30 cellular contexts compared by ENCODE assay signal in the genomic region with DNA sequence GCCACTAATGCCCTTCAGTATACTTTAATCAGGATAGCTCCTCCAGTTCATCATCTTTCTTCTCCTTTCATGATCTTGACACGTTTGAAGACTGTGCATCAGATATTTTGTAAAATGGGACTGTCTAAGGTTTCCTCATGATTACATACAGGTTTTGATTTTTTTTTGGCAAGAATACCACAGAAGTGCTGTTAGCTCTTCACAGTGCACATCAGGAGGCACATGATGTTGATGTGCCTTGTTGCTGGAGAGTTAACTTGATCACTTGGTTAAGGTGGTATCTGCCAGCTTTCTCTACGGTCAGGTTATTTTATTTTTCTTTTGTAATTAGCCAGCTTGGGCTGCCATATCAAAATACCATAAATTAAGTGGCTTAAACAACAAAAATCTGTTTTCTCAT.
"Had no signal": no experiment of that assay in that cellular context is flagged by ENCODE, and none has a peak within 500 bp of the region (broad histone marks: within the 10 kb centered on the region; RNA-seq: fewer than 3 reads in every experiment).

No MANE protein-coding gene starts in this region.

- H3K27me3 Mint-ChIP-seq: naive B cell; naive thymus-derived CD8-positive, alpha-beta T cell; progenitor cell of endocrine pancreas; stimulated activated naive CD8-positive, alpha-beta T cell treated with anti-CD3 and anti-CD28 coated beads, Interleukin-15, amount 100 ng/mL, for 72 hours; type B pancreatic cell had no signal

- H3K4me3 Mint-ChIP-seq: naive B cell; naive thymus-derived CD8-positive, alpha-beta T cell; nephron progenitor cell; neural progenitor cell; stimulated activated effector memory CD8-positive, alpha-beta T cell treated with anti-CD3 and anti-CD28 coated beads, Interleukin-12 subunit alpha, Interleukin-12 subunit beta, amount 100 ng/mL, for 72 hours; stimulated activated naive CD8-positive, alpha-beta T cell treated with anti-CD3 and anti-CD28 coated beads, Interleukin-15, amount 100 ng/mL, for 72 hours; type B pancreatic cell had no signal

- H3K27ac Mint-ChIP-seq: naive B cell; nephron progenitor cell; neural progenitor cell; progenitor cell of endocrine pancreas; stimulated activated effector memory CD8-positive, alpha-beta T cell treated with anti-CD3 and anti-CD28 coated beads, Interleukin-12 subunit alpha, Interleukin-12 subunit beta, amount 100 ng/mL, for 72 hours; stimulated activated naive CD8-positive, alpha-beta T cell treated with anti-CD3 and anti-CD28 coated beads, Interleukin-15, amount 100 ng/mL, for 72 hours; type B pancreatic cell had no signal

- H3K27me3 ChIP-seq: neural progenitor cell, ovary, right lobe of liver, sigmoid colon, suprapubic skin, testis, tibial artery, transverse colon, upper lobe of right lung, uterus had no signal

- H3K9me3 Mint-ChIP-seq: stimulated activated effector memory CD8-positive, alpha-beta T cell treated with anti-CD3 and anti-CD28 coated beads, Interleukin-12 subunit alpha, Interleukin-12 subunit beta, amount 100 ng/mL, for 72 hours; type B pancreatic cell had no signal

- H3K9me3 ChIP-seq: ovary, psoas muscle, right lobe of liver, sigmoid colon, suprapubic skin, testis, tibial artery, transverse colon, upper lobe of right lung, uterus had no signal

- H3K36me3 ChIP-seq: neural progenitor cell, ovary, right lobe of liver, sigmoid colon, suprapubic skin, tibial artery, transverse colon, upper lobe of right lung, uterus had no signal

- H3K9ac ChIP-seq: neural progenitor cell, parathyroid adenoma had no signal

- H3K36me3 Mint-ChIP-seq: naive B cell; neural progenitor cell; stimulated activated effector memory CD8-positive, alpha-beta T cell treated with anti-CD3 and anti-CD28 coated beads, Interleukin-12 subunit alpha, Interleukin-12 subunit beta, amount 100 ng/mL, for 72 hours; type B pancreatic cell had no signal

- H2AFZ ChIP-seq: neural progenitor cell, parathyroid adenoma had no signal

- H3K4me2 ChIP-seq: neural progenitor cell had no signal

- H3K4me3 ChIP-seq: neural progenitor cell, ovary, psoas muscle, right lobe of liver, sigmoid colon, suprapubic skin, testis, tibial artery, transverse colon, upper lobe of right lung, uterus had no signal

- H3K27ac ChIP-seq: neural progenitor cell, ovary, parathyroid adenoma, psoas muscle, right lobe of liver, sigmoid colon, suprapubic skin, testis, tibial artery, transverse colon, upper lobe of right lung, uterus had no signal

- DNase-seq: naive B cell; naive thymus-derived CD8-positive, alpha-beta T cell; nephron progenitor cell; occipital lobe; ovary; posterior cingulate gyrus; psoas muscle; right cardiac atrium; right lobe of liver; sigmoid colon; small intestine; stimulated activated CD4-positive, alpha-beta T cell treated with anti-CD3 and anti-CD28 coated beads, Interleukin-15, amount 100 ng/mL, for 24 hours; stimulated activated CD4-positive, alpha-beta T cell treated with anti-CD3 and anti-CD28 coated beads, Interleukin-2, amount 100 ng/mL, for 24 hours; stimulated activated CD4-positive, alpha-beta T cell treated with anti-CD3 and anti-CD28 coated beads, Interleukin-2, amount 100 ng/mL, for 48 hours; stimulated activated CD4-positive, alpha-beta T cell treated with anti-CD3 and anti-CD28 coated beads, Interleukin-4, amount 100 ng/mL, for 24 hours; stimulated activated naive CD4-positive, alpha-beta T cell; stimulated activated naive CD8-positive, alpha-beta T cell treated with anti-CD3 and anti-CD28 coated beads, Interleukin-15, amount 100 ng/mL, for 72 hours; stimulated activated naive CD8-positive, alpha-beta T cell treated with anti-CD3 and anti-CD28 coated beads, Interleukin-15, Interleukin-2, amounts not matched to agents 100 U/mL and 50 U/mL, for 24 hours; substantia nigra; testis; tibial artery; transverse colon; upper lobe of right lung; uterus had no signal

- H3K4me1 Mint-ChIP-seq: naive B cell, nephron progenitor cell had no signal

- H3K4me1 ChIP-seq: neural progenitor cell, parathyroid adenoma, psoas muscle, right lobe of liver, testis, tibial artery, uterus had no signal

- ATAC-seq: naive thymus-derived CD8-positive, alpha-beta T cell; psoas muscle; right cardiac atrium; right lobe of liver; stimulated activated effector memory CD8-positive, alpha-beta T cell treated with anti-CD3 and anti-CD28 coated beads, Interleukin-12 subunit alpha, Interleukin-12 subunit beta, amount 100 ng/mL, for 72 hours; stimulated activated naive CD8-positive, alpha-beta T cell treated with anti-CD3 and anti-CD28 coated beads, Interleukin-15, amount 100 ng/mL, for 72 hours; stimulated activated naive CD8-positive, alpha-beta T cell treated with anti-CD3 and anti-CD28 coated beads, Interleukin-15, Interleukin-2, amounts not matched to agents 100 U/mL and 50 U/mL, for 24 hours; upper lobe of right lung had no signal
